8 cellular contexts compared by ENCODE assay signal in genomic region chr3:119322523-119323400, GRCh38. TPM values are rescaled to one million over a fixed set of nuclear protein-coding genes. Genes with fewer than 3 reads are reported as not detected.
DNase-seq lines count a peak whose midpoint lies in the region; ATAC-seq and TF ChIP-seq lines count a peak whose summit lies in the region.

No MANE protein-coding gene starts in this region.

- no peaks in the 10 kb centered on the region for H3K9me3 Mint-ChIP-seq in T-helper 1 cell treated with Interleukin-12 subunit alpha and Interleukin-12 subunit beta and Interleukin-4 antibody, amounts not matched to agents 30 μg/mL and 1 μg/mL, for 36 hours

- peaks cover 12% of the 10 kb centered on the region for H3K4me1 Mint-ChIP-seq in T-helper 1 cell treated with Interleukin-12 subunit alpha and Interleukin-12 subunit beta and Interleukin-4 antibody, amounts not matched to agents 30 μg/mL and 1 μg/mL, for 36 hours (ENCODE audit: low read depth)

- no peak for TF ChIP-seq CTCF in GM13977 (IDR thresholded peaks at IDR 0.05; ENCODE audit: extremely low read depth, insufficient read depth, missing control alignments)

- peaks cover 3% of the 10 kb centered on the region for H3K36me3 Mint-ChIP-seq in T-helper 1 cell treated with Interleukin-12 subunit alpha and Interleukin-12 subunit beta and Interleukin-4 antibody, amounts not matched to agents 30 μg/mL and 1 μg/mL, for 36 hours (ENCODE audit: low read depth)

- peak; percentile 91 for ATAC-seq in HG02798 (IDR thresholded peaks at IDR 0.05; ENCODE audit: poor library complexity, unreplicated experiment)

- in situ Hi-C loops in GM13977 (cut with MboI; ENCODE audit: low pct_unique_long_range_greater_than_20kb, low sequenced_read_pairs, unreplicated experiment) = no loop called here

- H3K27ac Mint-ChIP-seq in T-helper 1 cell treated with Interleukin-12 subunit alpha and Interleukin-12 subunit beta and Interleukin-4 antibody, amounts not matched to agents 30 μg/mL and 1 μg/mL, for 36 hours = peak overlapping the region; percentile 80

- DNase-seq in GM13977 (ENCODE audit: low spot score) (peak; percentile 91), NCI-H1417 treated with DMSO at 0.1 percent for 48 hours (lab: John Stamatoyannopoulos, UW) (peak; percentile 35), amygdala (lab: John Stamatoyannopoulos, UW) (peak in 52 of 56 donors; percentile 12 to 79 (median 57)), hepatic stellate cell (ENCODE audit: low spot score) (peak; percentile 71), renal cortical epithelial cell (ENCODE audit: low read depth) (peak; percentile 50), cortex of kidney (lab: John Stamatoyannopoulos, UW) (no peak)

- peak overlapping the region; percentile 73 for H3K4me3 Mint-ChIP-seq in T-helper 1 cell treated with Interleukin-12 subunit alpha and Interleukin-12 subunit beta and Interleukin-4 antibody, amounts not matched to agents 30 μg/mL and 1 μg/mL, for 36 hours

- H3K27me3 Mint-ChIP-seq in T-helper 1 cell treated with Interleukin-12 subunit alpha and Interleukin-12 subunit beta and Interleukin-4 antibody, amounts not matched to agents 30 μg/mL and 1 μg/mL, for 36 hours (ENCODE audit: low read depth) = peaks cover 68% of the 10 kb centered on the region

RNA-seq across cellular contexts. Expression of gene ARHGAP31, which starts 28.6 kb away (rescaled TPM):
- total RNA-seq in renal cortical epithelial cell = 12.7 and 24.9 TPM in 2 replicates
